Comparison of ENCODE assay signal across 10 cellular contexts in the genomic region with DNA sequence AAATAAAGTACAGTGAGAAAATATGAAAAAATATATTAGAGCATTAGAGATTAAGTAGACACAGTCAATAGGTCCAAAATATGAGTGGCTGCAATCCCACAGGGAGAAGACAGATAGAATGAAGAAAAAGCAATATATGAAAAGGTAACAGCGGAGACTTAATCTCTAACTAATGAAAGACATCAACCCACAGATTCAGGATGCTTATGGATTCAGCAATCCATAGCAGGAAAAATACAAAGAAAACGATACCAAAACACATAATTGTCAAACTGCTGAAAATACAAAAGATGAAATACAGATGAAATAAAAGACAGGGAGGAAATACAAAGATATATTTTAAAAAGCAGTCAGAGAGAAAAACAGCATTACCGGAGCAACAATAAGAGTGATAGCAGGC. TPM values are rescaled to one million over a fixed set of nuclear protein-coding genes. Genes with fewer than 3 reads are reported as not detected.
"Had no signal": no experiment of that assay in that cellular context is flagged by ENCODE, and none has a peak within 500 bp of the region (broad histone marks: within the 10 kb centered on the region; RNA-seq: fewer than 3 reads in every experiment).

No MANE protein-coding gene starts in this region.

- FAIRE-seq: HepG2, HTR-8/SVneo, K562 had no signal

- DNase-seq: IMR-90, KBM-7, KG1 had no signal

- H3K9me3 Mint-ChIP-seq: IgD-negative memory B cell had no signal

- H3K9ac ChIP-seq: KMS-11 had no signal

- H3K27ac ChIP-seq: HL-60, KMS-11 had no signal

- H3K4me2 ChIP-seq: KMS-11 had no signal

- H3K27me3 Mint-ChIP-seq: IgD-negative memory B cell had no signal

- H3K27ac Mint-ChIP-seq: IgD-negative memory B cell had no signal

- H3K4me3 ChIP-seq: K562 had no signal

- H3K4me3 Mint-ChIP-seq: IgD-negative memory B cell had no signal

RNA-seq across cellular contexts. Expression of a gene that starts 56.7 kb away (rescaled TPM):
- total RNA-seq: HT1080 had no signal
